Comparison of ENCODE assay signal across 9 cellular contexts in genomic region chr9:82606761-82607382, GRCh38.
DNase-seq lines count a peak whose midpoint lies in the region; ATAC-seq and TF ChIP-seq lines count a peak whose summit lies in the region.
"Had no signal": no experiment of that assay in that cellular context is flagged by ENCODE, and none has a peak within 500 bp of the region (broad histone marks: within the 10 kb centered on the region; RNA-seq: fewer than 3 reads in every experiment).

No MANE protein-coding gene starts in this region.

- TF ChIP-seq CTCF in fibroblast of villous mesenchyme (IDR thresholded peaks at IDR 0.05; ENCODE audit: insufficient read depth, low read depth, low read length) (peak; percentile 54), omental fat pad (IDR thresholded peaks at IDR 0.05) (no peak)

- peak; percentile 62 for ATAC-seq in omental fat pad (ENCODE audit: low FRiP score)
- no peak for ATAC-seq in HG02759 (IDR thresholded peaks at IDR 0.05; ENCODE audit: unreplicated experiment)

- H3K36me3 Mint-ChIP-seq in activated CD4-positive, alpha-beta T cell treated with anti-CD3 and anti-CD28 coated beads, Interleukin-2, amount 10 ng/mL, durations not matched to agents 24 days and 14 days (ENCODE audit: low read depth), result no peaks in the 10 kb centered on the region
- no peaks in the 10 kb centered on the region for H3K36me3 Mint-ChIP-seq in activated T-helper 1 cell treated with anti-CD3 and anti-CD28 coated beads, Interleukin-12 subunit alpha, Interleukin-12 subunit beta, Interleukin-2, Interleukin-4 antibody, amounts not matched to agents 30 ng/mL and 10 ng/mL and 1 ng/mL, durations not matched to agents 14 hours and 24 hours and 36 hours (ENCODE audit: low read depth)
- H3K36me3 Mint-ChIP-seq: activated naive CD4-positive, alpha-beta T cell treated with anti-CD3 and anti-CD28 coated beads, Interleukin-2, amount 50 U/mL, for 24 hours had no signal

- H3K4me3 ChIP-seq in SK-N-MC (no peak overlapping the region), fibroblast of villous mesenchyme (ENCODE audit: low read depth, low read length) (no peak overlapping the region)

- H3K27ac Mint-ChIP-seq in activated CD4-positive, alpha-beta T cell treated with anti-CD3 and anti-CD28 coated beads, Interleukin-2, amount 10 ng/mL, durations not matched to agents 24 days and 14 days, result no peak overlapping the region
- H3K27ac Mint-ChIP-seq in activated T-helper 1 cell treated with anti-CD3 and anti-CD28 coated beads, Interleukin-12 subunit alpha, Interleukin-12 subunit beta, Interleukin-2, Interleukin-4 antibody, amounts not matched to agents 30 ng/mL and 10 ng/mL and 1 ng/mL, durations not matched to agents 14 hours and 24 hours and 36 hours, result no peak overlapping the region
- H3K27ac Mint-ChIP-seq: activated naive CD4-positive, alpha-beta T cell treated with anti-CD3 and anti-CD28 coated beads, Interleukin-2, amount 50 U/mL, for 24 hours had no signal

- intact Hi-C loops in activated CD4-positive, alpha-beta T cell treated with anti-CD3 and anti-CD28 coated beads, Interleukin-2, amount 10 ng/mL, durations not matched to agents 24 days and 14 days (cut with micrococcal nuclease), result no loop called here
- intact Hi-C loops in activated T-helper 1 cell treated with anti-CD3 and anti-CD28 coated beads, Interleukin-12 subunit alpha, Interleukin-12 subunit beta, Interleukin-2, Interleukin-4 antibody, amounts not matched to agents 30 ng/mL and 10 ng/mL and 1 ng/mL, durations not matched to agents 14 hours and 24 hours and 36 hours (cut with micrococcal nuclease), result no loop called here

- no peaks in the 10 kb centered on the region for H3K9me3 ChIP-seq in SK-N-MC (ENCODE audit: low read depth, low read length)

- H3K36me3 ChIP-seq in SK-N-MC (ENCODE audit: insufficient read depth, low read length), result no peaks in the 10 kb centered on the region

- no peak overlapping the region for H3K9ac ChIP-seq in SK-N-MC (ENCODE audit: insufficient read length)

- DNase-seq in activated CD4-positive, alpha-beta T cell treated with anti-CD3 and anti-CD28 coated beads, Interleukin-2, amount 10 ng/mL, durations not matched to agents 24 days and 14 days, result peak; percentile 55
- DNase-seq in activated CD4-positive, alpha-beta T cell treated with anti-CD3 and anti-CD28 coated beads, Interleukin-2, amount 50 U/mL, for 4 hours, result no peak
- DNase-seq in LHCN-M2 (ENCODE audit: low read depth) (peak; percentile 50), SK-N-MC (ENCODE audit: low read depth, low spot score) (peak; percentile 34), fibroblast of villous mesenchyme (ENCODE audit: low read depth) (peak; percentile 61), omental fat pad (ENCODE audit: low spot score) (no peak)
- no peak for DNase-seq in activated T-helper 1 cell treated with anti-CD3 and anti-CD28 coated beads, Interleukin-12 subunit alpha, Interleukin-12 subunit beta, Interleukin-2, Interleukin-4 antibody, amounts not matched to agents 30 ng/mL and 10 ng/mL and 1 ng/mL, durations not matched to agents 14 hours and 24 hours and 36 hours (ENCODE audit: low spot score)

- H3K4me1 Mint-ChIP-seq in activated CD4-positive, alpha-beta T cell treated with anti-CD3 and anti-CD28 coated beads, Interleukin-2, amount 10 ng/mL, durations not matched to agents 24 days and 14 days, result no peaks in the 10 kb centered on the region
- no peaks in the 10 kb centered on the region for H3K4me1 Mint-ChIP-seq in activated T-helper 1 cell treated with anti-CD3 and anti-CD28 coated beads, Interleukin-12 subunit alpha, Interleukin-12 subunit beta, Interleukin-2, Interleukin-4 antibody, amounts not matched to agents 30 ng/mL and 10 ng/mL and 1 ng/mL, durations not matched to agents 14 hours and 24 hours and 36 hours (ENCODE audit: low read depth)
- H3K4me1 Mint-ChIP-seq: activated naive CD4-positive, alpha-beta T cell treated with anti-CD3 and anti-CD28 coated beads, Interleukin-2, amount 50 U/mL, for 24 hours had no signal

- H3K4me3 Mint-ChIP-seq in activated CD4-positive, alpha-beta T cell treated with anti-CD3 and anti-CD28 coated beads, Interleukin-2, amount 10 ng/mL, durations not matched to agents 24 days and 14 days, result no peak overlapping the region
- no peak overlapping the region for H3K4me3 Mint-ChIP-seq in activated T-helper 1 cell treated with anti-CD3 and anti-CD28 coated beads, Interleukin-12 subunit alpha, Interleukin-12 subunit beta, Interleukin-2, Interleukin-4 antibody, amounts not matched to agents 30 ng/mL and 10 ng/mL and 1 ng/mL, durations not matched to agents 14 hours and 24 hours and 36 hours
- H3K4me3 Mint-ChIP-seq: activated naive CD4-positive, alpha-beta T cell treated with anti-CD3 and anti-CD28 coated beads, Interleukin-2, amount 50 U/mL, for 24 hours had no signal

- H3K9me3 Mint-ChIP-seq in activated CD4-positive, alpha-beta T cell treated with anti-CD3 and anti-CD28 coated beads, Interleukin-2, amount 10 ng/mL, durations not matched to agents 24 days and 14 days, result no peaks in the 10 kb centered on the region
- no peaks in the 10 kb centered on the region for H3K9me3 Mint-ChIP-seq in activated T-helper 1 cell treated with anti-CD3 and anti-CD28 coated beads, Interleukin-12 subunit alpha, Interleukin-12 subunit beta, Interleukin-2, Interleukin-4 antibody, amounts not matched to agents 30 ng/mL and 10 ng/mL and 1 ng/mL, durations not matched to agents 14 hours and 24 hours and 36 hours
- H3K9me3 Mint-ChIP-seq: activated naive CD4-positive, alpha-beta T cell treated with anti-CD3 and anti-CD28 coated beads, Interleukin-2, amount 50 U/mL, for 24 hours had no signal

- no peaks in the 10 kb centered on the region for H3K27me3 Mint-ChIP-seq in activated CD4-positive, alpha-beta T cell treated with anti-CD3 and anti-CD28 coated beads, Interleukin-2, amount 10 ng/mL, durations not matched to agents 24 days and 14 days
- H3K27me3 Mint-ChIP-seq in activated T-helper 1 cell treated with anti-CD3 and anti-CD28 coated beads, Interleukin-12 subunit alpha, Interleukin-12 subunit beta, Interleukin-2, Interleukin-4 antibody, amounts not matched to agents 30 ng/mL and 10 ng/mL and 1 ng/mL, durations not matched to agents 14 hours and 24 hours and 36 hours (ENCODE audit: insufficient read depth), result no peaks in the 10 kb centered on the region
- H3K27me3 Mint-ChIP-seq: activated naive CD4-positive, alpha-beta T cell treated with anti-CD3 and anti-CD28 coated beads, Interleukin-2, amount 50 U/mL, for 24 hours had no signal

- H3K27ac ChIP-seq in SK-N-MC, result no peak overlapping the region

Comparison
In these comparisons a context has a peak if more than half of its experiments do, and no peak if none do; other contexts are left out.
1. DNase-seq: peak in activated CD4-positive, alpha-beta T cell treated with anti-CD3 and anti-CD28 coated beads, Interleukin-2, amount 10 ng/mL, durations not matched to agents 24 days and 14 days (single experiment), LHCN-M2 (single experiment), SK-N-MC (single experiment) and fibroblast of villous mesenchyme (single experiment); none in activated CD4-positive, alpha-beta T cell treated with anti-CD3 and anti-CD28 coated beads, Interleukin-2, amount 50 U/mL, for 4 hours (0 of 2), omental fat pad (single experiment) and activated T-helper 1 cell treated with anti-CD3 and anti-CD28 coated beads, Interleukin-12 subunit alpha, Interleukin-12 subunit beta, Interleukin-2, Interleukin-4 antibody, amounts not matched to agents 30 ng/mL and 10 ng/mL and 1 ng/mL, durations not matched to agents 14 hours and 24 hours and 36 hours (single experiment).